8 cellular contexts compared by ENCODE assay signal in genomic region chr6:34391711-34392496, GRCh38. TPM values are rescaled to one million over a fixed set of nuclear protein-coding genes. Genes with fewer than 3 reads are reported as not detected.
DNase-seq lines count a peak whose midpoint lies in the region; ATAC-seq and TF ChIP-seq lines count a peak whose summit lies in the region.

No MANE protein-coding gene starts in this region.

- peaks cover 3% of the 10 kb centered on the region; the same call in 1 of the 2 replicates for H3K9me3 ChIP-seq in SJCRH30 (replicated peaks)
- peaks cover 0 to 9% (median 3%) of the 10 kb centered on the region in 12 donors for H3K9me3 ChIP-seq in heart left ventricle

- H3K4me1 ChIP-seq in SJCRH30 = no peaks in the 10 kb centered on the region
- peaks cover 0 to 56% (median 40%) of the 10 kb centered on the region in 12 donors for H3K4me1 ChIP-seq in heart left ventricle

- H3K27me3 ChIP-seq in SJCRH30 (no peaks in the 10 kb centered on the region), heart left ventricle (no peaks in the 10 kb centered on the region)

- no peak for TF ChIP-seq CTCF in heart left ventricle (IDR thresholded peaks at IDR 0.05)

- WGBS in heart left ventricle, 4 donors = 0 to 1% (median 1%) methylated on average over 48 to 80 of the region's 80 CpGs

- intact Hi-C loops in heart left ventricle (cut with DNase I) (loop anchor here in 9 of 10 donors (1.0 to 10.0 kb wide), 12 partner anchors 23 to 143 kb away; partner anchors contain the start of genes SMIM29 (in 7 of the 9) and RPS10 (in 1 of the 9)), posterior cingulate gyrus (cut with DNase I) (loop anchor here (1.0 to 10.0 kb wide), 4 partner anchors 23 to 143 kb away; partner anchors contain the start of gene SMIM29)

- TF ChIP-seq POLR2A in heart left ventricle (IDR thresholded peaks at IDR 0.05) = no peak

- DNase-seq in EH (ENCODE audit: low read depth) (peak; percentile 55), KG1 (lab: John Stamatoyannopoulos, UW) (peak; percentile 37), SJCRH30 (peak; percentile 68 to 80), heart left ventricle (peak; percentile 53 to 81 (median 64)), posterior cingulate gyrus (peak; percentile 27 to 94 (median 52)), ureter (ENCODE audit: low spot score) (peak; percentile 62)
- DNase-seq in activated naive CD4-positive, alpha-beta T cell treated with anti-CD3 and anti-CD28 coated beads, Interleukin-2, amount 50 U/mL, for 16 hours = peak; percentile 58

- H3K36me3 ChIP-seq in SJCRH30 = no peaks in the 10 kb centered on the region
- no peaks in the 10 kb centered on the region for H3K36me3 ChIP-seq in heart left ventricle

- H3K27ac ChIP-seq in SJCRH30 (peak overlapping the region; percentile 79), heart left ventricle (peak overlapping the region; percentile 88 to 99 (median 97))

- peak overlapping the region; percentile 89 for H3K4me3 ChIP-seq in SJCRH30
- peak overlapping the region; percentile 59 to 98 (median 91) for H3K4me3 ChIP-seq in heart left ventricle

- ATAC-seq in GM21723 (IDR thresholded peaks at IDR 0.05; ENCODE audit: unreplicated experiment) (peak; percentile 29), heart left ventricle (peak in 3 of 4 donors; percentile 33 to 65 (median 61))

RNA-seq across cellular contexts. Expression of gene NUDT3, which starts 0.6 kb away (rescaled TPM):
- 13.2 and 14.1 TPM in 2 replicates for total RNA-seq in SJCRH30 (2014; rRNA removed; shearing (Covaris generic))
- total RNA-seq in heart left ventricle (10 to 100 TPM; 29.6 to 68.4 (median 54.9) TPM), ureter (57.0 TPM)
- polyA plus RNA-seq in heart left ventricle = 10 to 100 TPM; 15.9 to 22.4 TPM

RNA-seq across cellular contexts. Expression of gene RPS10, which starts 34.0 kb away (rescaled TPM):
- total RNA-seq in SJCRH30 (2014; rRNA removed; shearing (Covaris generic)) = 2,129 and 2,719 TPM in 2 replicates
- total RNA-seq in heart left ventricle (1,000 to 10,000 TPM in 1 of 9 donors, 100 to 1,000 TPM in 8; 504 to 1,180 (median 746) TPM), ureter (1,781 TPM)
- polyA plus RNA-seq in heart left ventricle = 1,000 to 10,000 TPM; 1,028 to 2,277 TPM

Comparison
In these comparisons a context has a peak if more than half of its experiments do, and no peak if none do; other contexts are left out.
1. Peak in every context shown above with its lines: DNase-seq, ATAC-seq, H3K4me3 ChIP-seq and H3K27ac ChIP-seq.